15 cellular contexts compared by ENCODE assay signal in genomic region chr13:114263590-114263989, GRCh38. TPM values are rescaled to one million over a fixed set of nuclear protein-coding genes. Genes with fewer than 3 reads are reported as not detected.
DNase-seq lines count a peak whose midpoint lies in the region; ATAC-seq and TF ChIP-seq lines count a peak whose summit lies in the region.
"Had no signal": no experiment of that assay in that cellular context is flagged by ENCODE, and none has a peak within 500 bp of the region (broad histone marks: within the 10 kb centered on the region; RNA-seq: fewer than 3 reads in every experiment).

No MANE protein-coding gene starts in this region.

- peaks cover 50% of the 10 kb centered on the region for H3K4me1 ChIP-seq in osteoblast (ENCODE audit: insufficient read depth, low read length)
- H3K4me1 ChIP-seq in Karpas-422 (ENCODE audit: low read length) = peaks cover 12% of the 10 kb centered on the region

- no peak for TF ChIP-seq CTCF in osteoblast (IDR thresholded peaks at IDR 0.05; ENCODE audit: extremely low read depth, low read depth, low read length)

- H3K79me2 ChIP-seq in osteoblast (ENCODE audit: insufficient read depth, low read length) = peaks cover 5% of the 10 kb centered on the region
- peaks cover 3% of the 10 kb centered on the region; the same call in 1 of the 2 replicates for H3K79me2 ChIP-seq in Karpas-422 (ENCODE audit: low read length)

- H3K36me3 ChIP-seq in osteoblast (ENCODE audit: insufficient read depth, low read length) (peaks cover 79% of the 10 kb centered on the region), Karpas-422 (ENCODE audit: insufficient read depth, low read length) (peaks cover 94% of the 10 kb centered on the region)
- H3K36me3 ChIP-seq: ovary had no signal

- H3K4me3 ChIP-seq in osteoblast (ENCODE audit: insufficient read depth, low read length) (no peak overlapping the region), Karpas-422 (ENCODE audit: low read length) (no peak overlapping the region)
- H3K4me3 ChIP-seq: ovary had no signal

- H3K9me3 Mint-ChIP-seq in activated T-helper 17 cell treated with anti-CD3 and anti-CD28 coated beads, Interleukin-2, amount 50 U/mL, for 72 hours = no peaks in the 10 kb centered on the region

- no peaks in the 10 kb centered on the region for H4K20me1 ChIP-seq in osteoblast (ENCODE audit: insufficient read depth, low read length)
- H4K20me1 ChIP-seq in Karpas-422 (ENCODE audit: insufficient read depth, low read depth, low read length) = no peaks in the 10 kb centered on the region

- H3K4me2 ChIP-seq in osteoblast (ENCODE audit: insufficient read depth, low read length) = no peak overlapping the region
- H3K4me2 ChIP-seq in Karpas-422 (ENCODE audit: low read depth, low read length, poor library complexity, severe bottlenecking) = no peak overlapping the region

- H3K27ac Mint-ChIP-seq in activated T-helper 17 cell treated with anti-CD3 and anti-CD28 coated beads, Interleukin-2, amount 50 U/mL, for 72 hours = peak overlapping the region; percentile 29

- no peaks in the 10 kb centered on the region for H3K9me2 ChIP-seq in Karpas-422 (replicated peaks; ENCODE audit: insufficient read depth, low read length)

- H3K4me1 Mint-ChIP-seq in activated T-helper 17 cell treated with anti-CD3 and anti-CD28 coated beads, Interleukin-2, amount 50 U/mL, for 72 hours = peaks cover 38% of the 10 kb centered on the region

- H2AFZ ChIP-seq in osteoblast (ENCODE audit: low read length) (no peak overlapping the region), Karpas-422 (ENCODE audit: low read length) (no peak overlapping the region)

- H3K4me3 Mint-ChIP-seq in activated T-helper 17 cell treated with anti-CD3 and anti-CD28 coated beads, Interleukin-2, amount 50 U/mL, for 72 hours = peak overlapping the region; percentile 1

- no peaks in the 10 kb centered on the region for H3K27me3 ChIP-seq in osteoblast (ENCODE audit: insufficient read depth, low read length)
- no peaks in the 10 kb centered on the region for H3K27me3 ChIP-seq in Karpas-422 (ENCODE audit: low read length)
- H3K27me3 ChIP-seq: ovary had no signal

- H3K27me3 Mint-ChIP-seq in activated T-helper 17 cell treated with anti-CD3 and anti-CD28 coated beads, Interleukin-2, amount 50 U/mL, for 72 hours = no peaks in the 10 kb centered on the region

- peak; percentile 59 for DNase-seq in NCI-H2107 treated with DMSO at 0.1 percent for 48 hours (lab: John Stamatoyannopoulos, UW; ENCODE audit: unreplicated experiment)
- no peak for DNase-seq in NCI-H2107 (lab: John Stamatoyannopoulos, UW)
- no peak for DNase-seq in osteoblast (ENCODE audit: insufficient read length, low spot score, missing footprints)
- no peak for DNase-seq in UCSD-AML1 (lab: John Stamatoyannopoulos, UW; ENCODE audit: unreplicated experiment)
- no peak for DNase-seq in Karpas-422
- DNase-seq in effector CD8-positive, alpha-beta T cell (lab: John Stamatoyannopoulos, UW) = no peak
- DNase-seq: 8988T; activated effector memory CD4-positive, alpha-beta T cell treated with Interleukin-2 at 50 U/mL for 16 hours; DMS 273 treated with DMSO at 0.1 percent for 48 hours; glutamatergic neuron; left ventricle myocardium superior; NCI-H345; ovary had no signal

- ATAC-seq in HG02759 (IDR thresholded peaks at IDR 0.05; ENCODE audit: unreplicated experiment) = peak; percentile 50
- peak; percentile 33 for ATAC-seq in activated T-helper 17 cell treated with anti-CD3 and anti-CD28 coated beads, Interleukin-2, amount 50 U/mL, for 72 hours (replicated peaks)
- ATAC-seq: left ventricle myocardium superior had no signal

- no peak overlapping the region for H3K9ac ChIP-seq in Karpas-422 (ENCODE audit: low read length)

- H3K27ac ChIP-seq in osteoblast (ENCODE audit: low read depth, low read length) (peak overlapping the region; percentile 91), Karpas-422 (ENCODE audit: low read length) (no peak overlapping the region)
- H3K27ac ChIP-seq: ovary had no signal

- H3K9me3 ChIP-seq in osteoblast (ENCODE audit: low read depth, low read length) (no peaks in the 10 kb centered on the region), Karpas-422 (ENCODE audit: low read length) (peaks cover 3% of the 10 kb centered on the region; the same call in 1 of the 2 replicates)
- H3K9me3 ChIP-seq: ovary had no signal

- H3K36me3 Mint-ChIP-seq in activated T-helper 17 cell treated with anti-CD3 and anti-CD28 coated beads, Interleukin-2, amount 50 U/mL, for 72 hours (ENCODE audit: low read depth) = peaks cover 100% of the 10 kb centered on the region

RNA-seq across cellular contexts. Expression of gene UPF3A, which starts 17.8 kb away (rescaled TPM):
- total RNA-seq in activated T-helper 17 cell treated with anti-CD3 and anti-CD28 coated beads, Interleukin-2, amount 50 U/mL, for 72 hours = 10 to 100 TPM; 45.7 to 60.4 TPM
- total RNA-seq in osteoblast = 25.0 and 28.9 TPM in 2 replicates
- 35.8 and 41.1 TPM in 2 replicates for total RNA-seq in Karpas-422 (2014; rRNA removed; shearing (Covaris generic); ENCODE audit: low replicate concordance)

RNA-seq across cellular contexts. Expression of gene CDC16, which starts 28.9 kb away (rescaled TPM):
- total RNA-seq in activated T-helper 17 cell treated with anti-CD3 and anti-CD28 coated beads, Interleukin-2, amount 50 U/mL, for 72 hours = 100 to 1,000 TPM in 1 of 2 donors, 10 to 100 TPM in 1; 61.9 to 100 TPM
- 82.2 and 85.7 TPM in 2 replicates for total RNA-seq in osteoblast
- total RNA-seq in Karpas-422 (2014; rRNA removed; shearing (Covaris generic); ENCODE audit: low replicate concordance) = 41.9 and 57.1 TPM in 2 replicates

RNA-seq across cellular contexts. Expression of gene CHAMP1, which starts 50.7 kb away (rescaled TPM):
- 10 to 100 TPM; 26.6 to 34.6 TPM for total RNA-seq in activated T-helper 17 cell treated with anti-CD3 and anti-CD28 coated beads, Interleukin-2, amount 50 U/mL, for 72 hours
- 9.4 and 10.3 TPM in 2 replicates for total RNA-seq in osteoblast
- 22.5 and 35.2 TPM in 2 replicates for total RNA-seq in Karpas-422 (2014; rRNA removed; shearing (Covaris generic); ENCODE audit: low replicate concordance)
